ENCODE assay signal across 1 cellular context in the genomic region with DNA sequence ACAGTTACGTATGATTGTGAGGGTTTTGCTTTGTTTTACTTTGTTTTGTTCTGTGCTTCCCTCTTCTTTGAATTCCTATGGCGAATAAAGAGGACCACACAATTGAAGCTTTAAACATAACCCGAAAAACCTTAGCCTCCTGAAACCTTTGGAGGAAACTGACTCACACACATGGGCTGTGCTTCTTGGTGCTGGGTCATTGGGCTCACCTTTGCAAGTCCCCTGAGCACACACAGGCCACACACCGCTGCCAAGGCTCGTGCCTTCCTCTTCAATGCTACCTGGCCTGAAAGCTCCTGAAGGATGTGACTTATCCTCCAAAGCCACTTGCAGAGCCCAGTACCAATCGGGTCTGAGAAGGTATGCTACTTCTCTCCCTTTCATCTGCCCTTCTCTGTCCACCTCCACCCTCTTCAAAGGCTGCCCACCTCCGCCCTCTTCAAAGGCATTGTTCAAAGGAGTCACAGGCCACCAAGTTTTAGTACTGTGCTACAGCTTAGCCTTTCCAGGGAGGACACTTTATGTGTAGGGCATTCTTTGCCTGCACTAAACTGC.
TF ChIP-seq lines count a peak whose summit lies in the region.

No MANE protein-coding gene starts in this region.

TF ChIP-seq in WTC11, 78 proteins besides CTCF, POLR2A, EP300 and RAD21 (continued from another document):
- TF ChIP-seq, protein P1, sequence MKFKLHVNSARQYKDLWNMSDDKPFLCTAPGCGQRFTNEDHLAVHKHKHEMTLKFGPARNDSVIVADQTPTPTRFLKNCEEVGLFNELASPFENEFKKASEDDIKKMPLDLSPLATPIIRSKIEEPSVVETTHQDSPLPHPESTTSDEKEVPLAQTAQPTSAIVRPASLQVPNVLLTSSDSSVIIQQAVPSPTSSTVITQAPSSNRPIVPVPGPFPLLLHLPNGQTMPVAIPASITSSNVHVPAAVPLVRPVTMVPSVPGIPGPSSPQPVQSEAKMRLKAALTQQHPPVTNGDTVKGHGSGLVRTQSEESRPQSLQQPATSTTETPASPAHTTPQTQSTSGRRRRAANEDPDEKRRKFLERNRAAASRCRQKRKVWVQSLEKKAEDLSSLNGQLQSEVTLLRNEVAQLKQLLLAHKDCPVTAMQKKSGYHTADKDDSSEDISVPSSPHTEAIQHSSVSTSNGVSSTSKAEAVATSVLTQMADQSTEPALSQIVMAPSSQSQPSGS (CRISPR knock-in tag; IDR thresholded peaks at IDR 0.05; ENCODE audit: borderline replicate concordance, low read depth), result no peak
- TF ChIP-seq ZNF219 (CRISPR knock-in tag; IDR thresholded peaks at IDR 0.05; ENCODE audit: borderline replicate concordance) (no peak), SMAD4 (CRISPR knock-in tag; IDR thresholded peaks at IDR 0.05) (no peak), AFF4 (CRISPR knock-in tag; IDR thresholded peaks at IDR 0.05; ENCODE audit: borderline replicate concordance) (no peak)
